19 cellular contexts compared by ENCODE assay signal in genomic region chr16:23079683-23080221, GRCh38.
A peak's percentile ranks its signal among the peaks of the same experiment; 100 is the strongest.
DNase-seq lines count a peak whose midpoint lies in the region; ATAC-seq and TF ChIP-seq lines count a peak whose summit lies in the region.
"Had no signal": no experiment of that assay in that cellular context is flagged by ENCODE, and none has a peak within 500 bp of the region (broad histone marks: within the 10 kb centered on the region; RNA-seq: fewer than 3 reads in every experiment).

No MANE protein-coding gene starts in this region.

- H3K36me3 ChIP-seq in mammary epithelial cell (ENCODE audit: insufficient read depth, low read length), result peaks cover 12% of the 10 kb centered on the region
- H3K36me3 ChIP-seq in left ventricle myocardium inferior, result peaks cover 57% of the 10 kb centered on the region
- peaks cover 5% of the 10 kb centered on the region; the same call in 1 of the 2 replicates for H3K36me3 ChIP-seq in SJCRH30

- H3K79me2 ChIP-seq in mammary epithelial cell (ENCODE audit: insufficient read depth, low read length), result peaks cover 50% of the 10 kb centered on the region

- H4K20me1 ChIP-seq in mammary epithelial cell (ENCODE audit: insufficient read depth, low read length), result no peaks in the 10 kb centered on the region

- no peak for TF ChIP-seq CTCF in mammary epithelial cell (conservative IDR thresholded peaks at IDR 0.05 in 1 of 2, IDR thresholded peaks at IDR 0.05 in 1 of 2; ENCODE audit: extremely low read depth in 1 of 2, insufficient read depth in 1 of 2, low read depth in 1 of 2, low read length in 2 of 2)
- TF ChIP-seq CTCF in left ventricle myocardium inferior (IDR thresholded peaks at IDR 0.05; ENCODE audit: borderline replicate concordance), result no peak

- no peak overlapping the region for H3K27ac ChIP-seq in mammary epithelial cell (ENCODE audit: insufficient read depth, low read depth, low read length)
- no peak overlapping the region for H3K27ac ChIP-seq in left ventricle myocardium inferior (replicated peaks)
- no peak overlapping the region for H3K27ac ChIP-seq in SJCRH30
- H3K27ac ChIP-seq in caudate nucleus (ENCODE audit: low read depth, low read length), result no peak overlapping the region
- H3K27ac ChIP-seq: cardiac muscle cell had no signal

- no TSS peak for BruUV-seq in mammary epithelial cell (replicated peaks; lab: Mats Ljungman, UMichigan)

- no peak for ATAC-seq in GM21723 (IDR thresholded peaks at IDR 0.05; ENCODE audit: unreplicated experiment)
- ATAC-seq: effector memory CD8-positive, alpha-beta T cell; natural killer cell treated with Interleukin-12 subunit alpha and Interleukin-12 subunit beta and Interleukin-15 and Interleukin-18, amount 100 ng/mL, for 72 hours had no signal

- 18% methylated on average over 11 of the region's 12 CpGs for WGBS in mammary epithelial cell (ENCODE audit: low coverage, missing lambda C conversion rate)

- H3K4me2 ChIP-seq in mammary epithelial cell (ENCODE audit: insufficient read depth, low read depth, low read length), result peak overlapping the region; percentile 0

- H3K9me3 ChIP-seq in mammary epithelial cell (replicated peaks; ENCODE audit: insufficient read depth, low read length) (no peaks in the 10 kb centered on the region), left ventricle myocardium inferior (replicated peaks) (no peaks in the 10 kb centered on the region), SJCRH30 (replicated peaks) (no peaks in the 10 kb centered on the region)

- H3K4me1 ChIP-seq in mammary epithelial cell (ENCODE audit: insufficient read depth, low read length) (peaks cover 39% of the 10 kb centered on the region), left ventricle myocardium inferior (peaks cover 56% of the 10 kb centered on the region), SJCRH30 (no peaks in the 10 kb centered on the region)

- H3K27me3 ChIP-seq in mammary epithelial cell (ENCODE audit: insufficient read depth, low read length) (no peaks in the 10 kb centered on the region), left ventricle myocardium inferior (ENCODE audit: low read depth) (no peaks in the 10 kb centered on the region), SJCRH30 (no peaks in the 10 kb centered on the region)
- H3K27me3 ChIP-seq: cardiac muscle cell had no signal

- intact Hi-C loops in mammary epithelial cell (cut with micrococcal nuclease), result no loop called here
- intact Hi-C loops in left ventricle myocardium inferior (cut with micrococcal nuclease), result loop anchor here (10.0 kb wide), 1 partner anchor 65 kb away; the partner anchor contains the start of gene USP31

- H2AFZ ChIP-seq in mammary epithelial cell (ENCODE audit: low read depth, low read length), result no peak overlapping the region

- H3K9ac ChIP-seq in mammary epithelial cell (ENCODE audit: insufficient read depth, low read length), result no peak overlapping the region

- in situ Hi-C loops in mammary epithelial cell (cut with MboI; ENCODE audit: low sequenced_read_pairs in 2 of 2), result no loop called here

- dilution Hi-C loops in mammary epithelial cell (cut with HindIII; ENCODE audit: low sequenced_read_pairs), result no loop called here

- peak; percentile 84 for DNase-seq in DMS153 (lab: John Stamatoyannopoulos, UW)
- peak; percentile 90 for DNase-seq in NCI-H2029 treated with DMSO at 0.1 percent for 48 hours (lab: John Stamatoyannopoulos, UW)
- peak; percentile 66 for DNase-seq in mammary epithelial cell
- DNase-seq in lung microvascular endothelial cell (ENCODE audit: low read depth in 2 of 2), result peak; percentile 59 to 75
- DNase-seq in left ventricle myocardium inferior, result no peak
- no peak for DNase-seq in SJCRH30
- no peak for DNase-seq in caudate nucleus (lab: John Stamatoyannopoulos, UW)
- DNase-seq: activated T-cell treated with anti-CD3 and anti-CD28 coated beads, Interleukin-2, amount 50 U/mL, for 48 hours; effector memory CD8-positive, alpha-beta T cell; foreskin fibroblast; Kasumi-1; NCI-H187; retina; SIG-M5; T-helper 9 cell had no signal

- H3K4me3 ChIP-seq in mammary epithelial cell (replicated peaks in 1 of 3; ENCODE audit: insufficient read depth in 1 of 3, low read depth in 2 of 3, low read length in 3 of 3) (no peak overlapping the region), left ventricle myocardium inferior (no peak overlapping the region), SJCRH30 (no peak overlapping the region)
- H3K4me3 ChIP-seq: cardiac muscle cell, lung had no signal

- CTCF ChIA-PET in mammary epithelial cell (lab: Charles Lee; ENCODE audit: low non-redundant PET), result no interaction called here

Comparison
In these comparisons a context has a peak if more than half of its experiments do, and no peak if none do; other contexts are left out.
1. DNase-seq: peak in DMS153 (single experiment), NCI-H2029 treated with DMSO at 0.1 percent for 48 hours (single experiment), mammary epithelial cell (single experiment) and lung microvascular endothelial cell (2 of 2); none in left ventricle myocardium inferior (single experiment), SJCRH30 (0 of 2) and caudate nucleus (0 of 61).